In genomic region chr2:242069938-242070395, GRCh38 we compare ENCODE assay signal across 8 cellular contexts.
DNase-seq lines count a peak whose midpoint lies in the region; ATAC-seq, FAIRE-seq and TF ChIP-seq lines count a peak whose summit lies in the region.
"Not testable (repeated sequence)": the region's sequence is repeated elsewhere in the genome, so short reads cannot be mapped to it uniquely, and the experiment has no call there.

No MANE protein-coding gene starts in this region.

- WGBS in pancreas, 2 donors = 6 to 11% methylated on average over 10 to 12 of the region's 12 CpGs

- H3K36me3 ChIP-seq in pancreas = not testable (repeated sequence)

- not testable (repeated sequence) for H3K36me3 Mint-ChIP-seq in WTC11, type B pancreatic cell

- H3K9me3 Mint-ChIP-seq in WTC11, type B pancreatic cell: not testable (repeated sequence)

- POLR2A ChIA-PET in WTC11 (lab: Charles Lee) = not testable (repeated sequence)

- H3K27me3 Mint-ChIP-seq in WTC11 (ENCODE audit: low read depth) (peaks cover 21% of the 10 kb centered on the region), type B pancreatic cell (peaks cover 38% of the 10 kb centered on the region)

- H3K27me3 ChIP-seq in pancreas = not testable (repeated sequence)

- peaks cover 0 to 16% (median 2%) of the 10 kb centered on the region in 3 donors for H3K4me1 ChIP-seq in pancreas

- not testable (repeated sequence) for TF ChIP-seq CTCF in WTC11 (IDR thresholded peaks at IDR 0.05); choroid plexus epithelial cell (conservative IDR thresholded peaks at IDR 0.05; ENCODE audit: low read depth, low read length); fibroblast of villous mesenchyme (IDR thresholded peaks at IDR 0.05; ENCODE audit: insufficient read depth, low read depth, low read length); pancreas (IDR thresholded peaks at IDR 0.05); type B pancreatic cell (conservative IDR thresholded peaks at IDR 0.05)

- not testable (repeated sequence) for H3K27ac Mint-ChIP-seq in WTC11
- H3K27ac Mint-ChIP-seq in type B pancreatic cell = peak overlapping the region; percentile 72

- peak; percentile 75 for FAIRE-seq in pancreas (lab: Jason Lieb, UNC)

- not testable (repeated sequence) for H3K9me3 ChIP-seq in pancreas

- not testable (repeated sequence) for H3K4me1 Mint-ChIP-seq in WTC11; type B pancreatic cell (ENCODE audit: unreplicated experiment)

- DNase-seq in Daoy (ENCODE audit: low read depth) (peak; percentile 21), LHCN-M2 (ENCODE audit: low read depth) (peak; percentile 62), choroid plexus epithelial cell (ENCODE audit: low read depth) (peak; percentile 80), fibroblast of villous mesenchyme (ENCODE audit: low read depth) (peak; percentile 66), kidney tubule cell (ENCODE audit: low spot score) (peak; percentile 59), pancreas (peak in 3 of 6 donors; percentile 57 to 72 (median 61))
- not testable (repeated sequence) for DNase-seq in WTC11 (ENCODE audit: low spot score); type B pancreatic cell (ENCODE audit: extremely low spot score, unreplicated experiment)

- intact Hi-C loops in pancreas (cut with DNase I) = not testable (repeated sequence)

- not testable (repeated sequence) for H3K4me3 ChIP-seq in choroid plexus epithelial cell (ENCODE audit: low read depth, low read length); fibroblast of villous mesenchyme (ENCODE audit: low read depth, low read length); pancreas

- not testable (repeated sequence) for H3K4me3 Mint-ChIP-seq in WTC11, type B pancreatic cell

- H3K27ac ChIP-seq in pancreas = peak overlapping the region in 2 of 4 donors; percentile 48 to 53

- not testable (repeated sequence) for ATAC-seq in WTC11
- ATAC-seq in pancreas = peak; percentile 89 to 92 (median 90)

- CTCF ChIA-PET in WTC11 (lab: Charles Lee) = not testable (repeated sequence)

TF ChIP-seq in WTC11, 78 proteins besides CTCF, POLR2A, EP300 and RAD21:
- peak; percentile 81 for TF ChIP-seq GABPB1 (CRISPR knock-in tag; IDR thresholded peaks at IDR 0.05)
TF ChIP-seq in WTC11: peak in this region for 1; not testable (repeated sequence) for 77.
